1 cellular context compared by ENCODE assay signal in genomic region chr3:64023187-64023860, GRCh38.
TF ChIP-seq lines count a peak whose summit lies in the region.

Gene PSMD6 (minus strand): TSS chr3:64023494. CDS start chr3:64023419, 75 bp downstream.

TF ChIP-seq in HepG2, 621 proteins besides CTCF, POLR2A, EP300 and RAD21 (continued from another document and continues in another):
- TF ChIP-seq ZBTB40 (IDR thresholded peaks at IDR 0.05) (peak; percentile 55), ZBTB40 (CRISPR knock-in tag; IDR thresholded peaks at IDR 0.05) (peak; percentile 83), ZNF10 (CRISPR knock-in tag; IDR thresholded peaks at IDR 0.05; ENCODE audit: borderline replicate concordance, low read depth) (no peak), ZFP62 (CRISPR knock-in tag; IDR thresholded peaks at IDR 0.05) (no peak), ATRX (CRISPR knock-in tag; IDR thresholded peaks at IDR 0.05; ENCODE audit: borderline replicate concordance) (no peak), LBX2 (CRISPR knock-in tag; IDR thresholded peaks at IDR 0.05; ENCODE audit: borderline replicate concordance) (peak; percentile 81; the same call in 1 of the 2 replicates), HDAC2 (CRISPR knock-in tag; IDR thresholded peaks at IDR 0.05) (peak; percentile 78), ZNF512 (CRISPR knock-in tag; IDR thresholded peaks at IDR 0.05) (0 out of 2 replicates have a peak, but pooled peaks have one; percentile 68), RERE (CRISPR knock-in tag; IDR thresholded peaks at IDR 0.05; ENCODE audit: low read depth) (0 out of 2 replicates have a peak, but pooled peaks have one; percentile 27), MNT (IDR thresholded peaks at IDR 0.05) (no peak), BCL6 (CRISPR knock-in tag; IDR thresholded peaks at IDR 0.05) (no peak), ATF7-NPFF (CRISPR knock-in tag; IDR thresholded peaks at IDR 0.05; ENCODE audit: low read depth) (peak; percentile 80), ZFP1 (CRISPR knock-in tag; IDR thresholded peaks at IDR 0.05) (0 out of 2 replicates have a peak, but pooled peaks have one; percentile 52), PRDM10 (CRISPR knock-in tag; IDR thresholded peaks at IDR 0.05; ENCODE audit: low read depth) (peak; percentile 83), GABPA (IDR thresholded peaks at IDR 0.05; ENCODE audit: low read depth, low read length) (peak; percentile 97), GABPA (CRISPR knock-in tag; IDR thresholded peaks at IDR 0.05; ENCODE audit: low read depth) (peak; percentile 94), ZNF446 (CRISPR knock-in tag; IDR thresholded peaks at IDR 0.05) (0 out of 2 replicates have a peak, but pooled peaks have one; percentile 69), ZFP36L1 (CRISPR knock-in tag; IDR thresholded peaks at IDR 0.05) (0 out of 2 replicates have a peak, but pooled peaks have one; percentile 50), ZNF224 (CRISPR knock-in tag; IDR thresholded peaks at IDR 0.05) (peak; percentile 90), KLF11 (CRISPR knock-in tag; IDR thresholded peaks at IDR 0.05) (0 out of 2 replicates have a peak, but pooled peaks have one; percentile 66), ZNF546 (CRISPR knock-in tag; conservative IDR thresholded peaks at IDR 0.05) (no peak), ARID3A (IDR thresholded peaks at IDR 0.05; ENCODE audit: low read depth, low read length) (no peak; the same call in 1 of the 2 replicates), MLLT10 (CRISPR knock-in tag; IDR thresholded peaks at IDR 0.05) (no peak), TGIF2 (CRISPR knock-in tag; IDR thresholded peaks at IDR 0.05) (peak; percentile 73), LCORL (IDR thresholded peaks at IDR 0.05) (no peak), LCORL (CRISPR knock-in tag; IDR thresholded peaks at IDR 0.05) (no peak), CEBPB (IDR thresholded peaks at IDR 0.05; ENCODE audit: borderline replicate concordance, low read depth, low read length) (no peak), WIZ (CRISPR knock-in tag; IDR thresholded peaks at IDR 0.05) (peak; percentile 55; the same call in 1 of the 2 replicates)
